In the genomic region with DNA sequence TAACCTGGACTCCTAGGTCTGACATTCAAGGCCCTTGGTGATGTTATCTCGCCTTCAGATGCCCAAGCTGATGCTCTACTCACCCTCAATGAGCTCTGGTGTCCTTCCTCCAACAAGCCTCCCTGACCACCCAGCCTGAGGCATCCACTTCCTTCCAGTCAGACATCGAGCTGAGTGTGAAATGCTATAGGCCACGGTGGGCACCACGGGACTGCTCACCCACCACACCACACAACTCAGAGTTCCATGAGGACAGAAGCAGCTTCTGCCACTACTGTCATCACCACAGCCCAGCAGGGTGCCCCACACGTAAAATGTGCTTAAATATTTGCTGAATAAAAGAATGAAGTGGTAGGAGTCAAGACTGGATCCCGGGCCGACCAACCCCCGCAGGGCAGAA, we compare ENCODE assay signal across 27 cellular contexts. TPM values are rescaled to one million over a fixed set of nuclear protein-coding genes. Genes with fewer than 3 reads are reported as not detected.
DNase-seq lines count a peak whose midpoint lies in the region; ATAC-seq, FAIRE-seq and TF ChIP-seq lines count a peak whose summit lies in the region.
"Had no signal": no experiment of that assay in that cellular context is flagged by ENCODE, and none has a peak within 500 bp of the region (broad histone marks: within the 10 kb centered on the region; RNA-seq: fewer than 3 reads in every experiment).

No MANE protein-coding gene starts in this region.

- H3K27ac ChIP-seq in uterus, result no peak overlapping the region
- H3K27ac ChIP-seq: C4-2B, SK-N-MC, tibial nerve, WERI-Rb-1 had no signal

- no peak for DNase-seq in stimulated activated naive CD8-positive, alpha-beta T cell treated with anti-CD3 and anti-CD28 coated beads, Interleukin-15, Interleukin-2, amounts not matched to agents 100 U/mL and 50 U/mL, for 24 hours
- DNase-seq in nephron progenitor cell (no peak), chondrocyte (ENCODE audit: low spot score) (no peak), D721Med (ENCODE audit: insufficient read length, low spot score) (no peak), uterus (no peak)
- DNase-seq: activated CD4-positive, alpha-beta T cell treated with anti-CD3 and anti-CD28 coated beads, Interleukin-2, amount 50 U/mL, for 4 hours; activated naive CD8-positive, alpha-beta T cell treated with anti-CD3 and anti-CD28 coated beads, Interleukin-2, amount 10 ng/mL, durations not matched to agents 7 days and 5 days; activated T-cell treated with anti-CD3 and anti-CD28 coated beads for 4 hours; cerebellar nuclear complex; DMS53; foreskin melanocyte; GDM1; H7; hippocampal formation; islet precursor cell; NCI-H526; nucleus accumbens; small intestine; stimulated activated CD4-positive, alpha-beta T cell treated with anti-CD3 and anti-CD28 coated beads, Interleukin-2, amount 100 ng/mL, for 24 hours; stimulated activated naive CD4-positive, alpha-beta T cell treated with Interleukin-2 at 50 U/mL for 16 hours; WERI-Rb-1 had no signal

- no peaks in the 10 kb centered on the region for H3K9me3 Mint-ChIP-seq in stimulated activated naive CD8-positive, alpha-beta T cell treated with anti-CD3 and anti-CD28 coated beads, Interleukin-15, Interleukin-2, amounts not matched to agents 100 ng/mL and 50 ng/mL, for 24 hours
- H3K9me3 Mint-ChIP-seq in activated T-helper 17 cell treated with anti-CD3 and anti-CD28 coated beads, Interleukin-2, amount 50 U/mL, for 72 hours, result no peaks in the 10 kb centered on the region
- no peaks in the 10 kb centered on the region for H3K9me3 Mint-ChIP-seq in nephron progenitor cell
- H3K9me3 Mint-ChIP-seq in chondrocyte (ENCODE audit: low read depth), result no peaks in the 10 kb centered on the region
- H3K9me3 Mint-ChIP-seq: activated naive CD8-positive, alpha-beta T cell treated with anti-CD3 and anti-CD28 coated beads, Interleukin-2, amount 10 ng/mL, durations not matched to agents 7 days and 5 days had no signal

- no peaks in the 10 kb centered on the region for H3K9me3 ChIP-seq in uterus
- H3K9me3 ChIP-seq: tibial nerve had no signal

- H3K4me1 Mint-ChIP-seq in stimulated activated naive CD8-positive, alpha-beta T cell treated with anti-CD3 and anti-CD28 coated beads, Interleukin-15, Interleukin-2, amounts not matched to agents 100 ng/mL and 50 ng/mL, for 24 hours (ENCODE audit: low read depth), result peaks cover 89% of the 10 kb centered on the region
- H3K4me1 Mint-ChIP-seq in activated T-helper 17 cell treated with anti-CD3 and anti-CD28 coated beads, Interleukin-2, amount 50 U/mL, for 72 hours, result peaks cover 49% of the 10 kb centered on the region
- H3K4me1 Mint-ChIP-seq in nephron progenitor cell (peaks cover 79% of the 10 kb centered on the region), chondrocyte (ENCODE audit: low read depth) (peaks cover 78% of the 10 kb centered on the region)

- no peaks in the 10 kb centered on the region for H3K36me3 ChIP-seq in uterus
- H3K36me3 ChIP-seq: tibial nerve had no signal

- H3K4me1 ChIP-seq in uterus, result peaks cover 16 to 43% of the 10 kb centered on the region in 2 donors

- H3K27me3 ChIP-seq in uterus, result no peaks in the 10 kb centered on the region
- H3K27me3 ChIP-seq: tibial nerve had no signal

- H3K4me3 Mint-ChIP-seq in stimulated activated naive CD8-positive, alpha-beta T cell treated with anti-CD3 and anti-CD28 coated beads, Interleukin-15, Interleukin-2, amounts not matched to agents 100 ng/mL and 50 ng/mL, for 24 hours, result no peak overlapping the region
- H3K4me3 Mint-ChIP-seq in activated T-helper 17 cell treated with anti-CD3 and anti-CD28 coated beads, Interleukin-2, amount 50 U/mL, for 72 hours, result peak overlapping the region; percentile 2
- H3K4me3 Mint-ChIP-seq in nephron progenitor cell (no peak overlapping the region), chondrocyte (ENCODE audit: unreplicated experiment) (no peak overlapping the region)
- H3K4me3 Mint-ChIP-seq: activated naive CD8-positive, alpha-beta T cell treated with anti-CD3 and anti-CD28 coated beads, Interleukin-2, amount 10 ng/mL, durations not matched to agents 7 days and 5 days had no signal

- H3K4me3 ChIP-seq in uterus, result no peak overlapping the region
- H3K4me3 ChIP-seq: SK-N-MC, tibial nerve had no signal

- FAIRE-seq in D721Med (lab: Jason Lieb, UNC), result no peak
- FAIRE-seq: small intestine had no signal

- intact Hi-C loops in uterus (cut with DNase I; ENCODE audit: low total_unique reads), result loop anchor here (10.0 kb wide), 1 partner anchor 74 kb away; no protein-coding TSS in a partner anchor

- no peaks in the 10 kb centered on the region for H3K36me3 Mint-ChIP-seq in stimulated activated naive CD8-positive, alpha-beta T cell treated with anti-CD3 and anti-CD28 coated beads, Interleukin-15, Interleukin-2, amounts not matched to agents 100 ng/mL and 50 ng/mL, for 24 hours (ENCODE audit: low read depth)
- H3K36me3 Mint-ChIP-seq in activated T-helper 17 cell treated with anti-CD3 and anti-CD28 coated beads, Interleukin-2, amount 50 U/mL, for 72 hours (ENCODE audit: low read depth), result no peaks in the 10 kb centered on the region
- peaks cover 10% of the 10 kb centered on the region for H3K36me3 Mint-ChIP-seq in nephron progenitor cell (ENCODE audit: low read depth)
- H3K36me3 Mint-ChIP-seq in chondrocyte (ENCODE audit: low read depth), result no peaks in the 10 kb centered on the region

- TF ChIP-seq CTCF in nephron progenitor cell (IDR thresholded peaks at IDR 0.05), result no peak
- no peak for TF ChIP-seq CTCF in chondrocyte (IDR thresholded peaks at IDR 0.05)
- TF ChIP-seq CTCF in D721Med (IDR thresholded peaks at IDR 0.05; ENCODE audit: insufficient read depth, missing control alignments), result no peak
- TF ChIP-seq CTCF in uterus (IDR thresholded peaks at IDR 0.05), result no peak

- ATAC-seq in stimulated activated naive CD8-positive, alpha-beta T cell treated with anti-CD3 and anti-CD28 coated beads, Interleukin-15, Interleukin-2, amounts not matched to agents 100 U/mL and 50 U/mL, for 24 hours, result no peak
- no peak for ATAC-seq in activated T-helper 17 cell treated with anti-CD3 and anti-CD28 coated beads, Interleukin-2, amount 50 U/mL, for 72 hours (replicated peaks)
- ATAC-seq in GM18520 (IDR thresholded peaks at IDR 0.05; ENCODE audit: unreplicated experiment), result no peak

- TF ChIP-seq POLR2A in uterus (IDR thresholded peaks at IDR 0.05), result no peak

- no peaks in the 10 kb centered on the region for H3K27me3 Mint-ChIP-seq in stimulated activated naive CD8-positive, alpha-beta T cell treated with anti-CD3 and anti-CD28 coated beads, Interleukin-15, Interleukin-2, amounts not matched to agents 100 ng/mL and 50 ng/mL, for 24 hours
- no peaks in the 10 kb centered on the region for H3K27me3 Mint-ChIP-seq in activated T-helper 17 cell treated with anti-CD3 and anti-CD28 coated beads, Interleukin-2, amount 50 U/mL, for 72 hours
- H3K27me3 Mint-ChIP-seq in nephron progenitor cell (ENCODE audit: low read depth, poor library complexity) (peaks cover 4% of the 10 kb centered on the region), chondrocyte (ENCODE audit: low read depth) (no peaks in the 10 kb centered on the region)
- H3K27me3 Mint-ChIP-seq: activated naive CD8-positive, alpha-beta T cell treated with anti-CD3 and anti-CD28 coated beads, Interleukin-2, amount 10 ng/mL, durations not matched to agents 7 days and 5 days had no signal

- peak overlapping the region; percentile 75 for H3K27ac Mint-ChIP-seq in stimulated activated naive CD8-positive, alpha-beta T cell treated with anti-CD3 and anti-CD28 coated beads, Interleukin-15, Interleukin-2, amounts not matched to agents 100 ng/mL and 50 ng/mL, for 24 hours
- peak overlapping the region; percentile 28 for H3K27ac Mint-ChIP-seq in activated T-helper 17 cell treated with anti-CD3 and anti-CD28 coated beads, Interleukin-2, amount 50 U/mL, for 72 hours
- H3K27ac Mint-ChIP-seq in nephron progenitor cell (peak overlapping the region; percentile 65), chondrocyte (ENCODE audit: unreplicated experiment) (no peak overlapping the region)
- H3K27ac Mint-ChIP-seq: activated naive CD8-positive, alpha-beta T cell treated with anti-CD3 and anti-CD28 coated beads, Interleukin-2, amount 10 ng/mL, durations not matched to agents 7 days and 5 days had no signal

RNA-seq across cellular contexts. Expression of gene CREBBP, which starts 12.0 kb away (rescaled TPM):
- total RNA-seq in activated T-helper 17 cell treated with anti-CD3 and anti-CD28 coated beads, Interleukin-2, amount 50 U/mL, for 72 hours, result 10 to 100 TPM; 55.7 to 58.2 TPM
- total RNA-seq in chondrocyte (59.2 to 64.0 TPM (median 60.7 TPM) in 3 replicates), uterus (100 to 1,000 TPM in 1 of 4 donors, 10 to 100 TPM in 3; 58.5 to 146 (median 65.6) TPM)
